In the genomic region with DNA sequence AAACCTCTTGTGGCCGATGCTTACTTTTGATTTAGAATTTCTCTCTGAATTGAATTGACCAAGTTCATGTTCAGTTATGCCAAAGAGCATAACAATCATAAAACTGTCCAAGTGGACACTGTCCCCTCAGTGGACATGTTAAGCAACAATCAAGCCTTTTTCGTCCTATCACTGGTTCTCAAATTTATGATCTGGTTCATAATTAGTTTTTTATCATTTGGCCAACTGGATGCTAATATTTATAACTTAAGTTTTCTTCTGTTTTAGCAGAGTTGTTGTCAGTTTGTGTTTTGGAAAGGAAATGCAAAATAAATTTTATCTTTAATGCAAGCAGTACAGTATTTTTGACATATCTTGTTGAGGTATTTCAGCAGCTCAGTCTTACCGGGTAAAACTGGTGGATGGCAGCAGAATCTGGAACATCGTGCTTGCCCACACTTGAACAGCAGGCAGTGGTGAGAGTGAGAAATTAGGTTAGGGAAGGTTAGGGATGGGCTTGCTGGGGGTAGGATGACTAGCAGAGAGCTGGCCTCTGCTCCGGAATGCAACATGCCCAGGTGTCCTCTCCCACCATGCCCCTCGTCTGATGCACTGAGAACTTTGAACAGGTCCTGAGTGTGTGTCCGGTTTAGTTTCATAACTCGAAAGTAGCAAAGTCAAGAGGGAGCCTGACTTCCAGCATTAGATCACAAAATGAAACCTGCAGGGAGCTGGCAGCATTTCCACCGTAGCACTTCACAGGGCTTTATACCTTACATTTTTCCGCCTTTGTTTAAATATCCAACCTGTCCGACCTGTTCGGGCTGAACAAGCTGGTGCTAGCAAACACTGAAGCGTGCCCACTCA, we compare ENCODE assay signal across 1 cellular context.
TF ChIP-seq lines count a peak whose summit lies in the region.

No MANE protein-coding gene starts in this region.

TF ChIP-seq in K562, 482 proteins besides CTCF, POLR2A, EP300 and RAD21 (continued from another document and continues in another):
- TF ChIP-seq, protein P1, sequence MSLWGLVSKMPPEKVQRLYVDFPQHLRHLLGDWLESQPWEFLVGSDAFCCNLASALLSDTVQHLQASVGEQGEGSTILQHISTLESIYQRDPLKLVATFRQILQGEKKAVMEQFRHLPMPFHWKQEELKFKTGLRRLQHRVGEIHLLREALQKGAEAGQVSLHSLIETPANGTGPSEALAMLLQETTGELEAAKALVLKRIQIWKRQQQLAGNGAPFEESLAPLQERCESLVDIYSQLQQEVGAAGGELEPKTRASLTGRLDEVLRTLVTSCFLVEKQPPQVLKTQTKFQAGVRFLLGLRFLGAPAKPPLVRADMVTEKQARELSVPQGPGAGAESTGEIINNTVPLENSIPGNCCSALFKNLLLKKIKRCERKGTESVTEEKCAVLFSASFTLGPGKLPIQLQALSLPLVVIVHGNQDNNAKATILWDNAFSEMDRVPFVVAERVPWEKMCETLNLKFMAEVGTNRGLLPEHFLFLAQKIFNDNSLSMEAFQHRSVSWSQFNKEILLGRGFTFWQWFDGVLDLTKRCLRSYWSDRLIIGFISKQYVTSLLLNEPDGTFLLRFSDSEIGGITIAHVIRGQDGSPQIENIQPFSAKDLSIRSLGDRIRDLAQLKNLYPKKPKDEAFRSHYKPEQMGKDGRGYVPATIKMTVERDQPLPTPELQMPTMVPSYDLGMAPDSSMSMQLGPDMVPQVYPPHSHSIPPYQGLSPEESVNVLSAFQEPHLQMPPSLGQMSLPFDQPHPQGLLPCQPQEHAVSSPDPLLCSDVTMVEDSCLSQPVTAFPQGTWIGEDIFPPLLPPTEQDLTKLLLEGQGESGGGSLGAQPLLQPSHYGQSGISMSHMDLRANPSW (CRISPR knock-in tag; IDR thresholded peaks at IDR 0.05), result no peak
- TF ChIP-seq U2AF1 (optimal IDR thresholded peaks at IDR 0.05; ENCODE audit: low read depth, low read length) (no peak), POLR3G (IDR thresholded peaks at IDR 0.05; ENCODE audit: extremely low read depth, insufficient read length, insufficient replicate concordance) (no peak), JUND (IDR thresholded peaks at IDR 0.05; ENCODE audit: borderline replicate concordance, low read depth, low read length) (no peak), JUND (tag; IDR thresholded peaks at IDR 0.05; ENCODE audit: borderline replicate concordance, low read depth, low read length) (no peak; the same call in 2 of the 3 replicates), RBM34 (IDR thresholded peaks at IDR 0.05; ENCODE audit: borderline replicate concordance, insufficient read depth, low read length) (no peak), GATA2 (CRISPR knock-in tag; IDR thresholded peaks at IDR 0.05) (no peak), CBX5 (IDR thresholded peaks at IDR 0.05; ENCODE audit: borderline replicate concordance, low read depth) (no peak), PML (IDR thresholded peaks at IDR 0.05; ENCODE audit: low read length) (no peak), HMGN3 (IDR thresholded peaks at IDR 0.05; ENCODE audit: borderline replicate concordance, extremely low read depth, insufficient read length, low read depth, low read length) (no peak), ZNF184 (CRISPR knock-in tag; IDR thresholded peaks at IDR 0.05) (no peak), SMAD1 (IDR thresholded peaks at IDR 0.05; ENCODE audit: low read depth, low read length, partially characterized antibody) (peak; percentile 22), ZNF311 (CRISPR knock-in tag; IDR thresholded peaks at IDR 0.05) (no peak), JUNB (CRISPR knock-in tag; conservative IDR thresholded peaks at IDR 0.05) (no peak), CEBPB (tag; IDR thresholded peaks at IDR 0.05) (peak; percentile 54; the same call in 1 of the 2 replicates)
- TF ChIP-seq, protein P2, sequence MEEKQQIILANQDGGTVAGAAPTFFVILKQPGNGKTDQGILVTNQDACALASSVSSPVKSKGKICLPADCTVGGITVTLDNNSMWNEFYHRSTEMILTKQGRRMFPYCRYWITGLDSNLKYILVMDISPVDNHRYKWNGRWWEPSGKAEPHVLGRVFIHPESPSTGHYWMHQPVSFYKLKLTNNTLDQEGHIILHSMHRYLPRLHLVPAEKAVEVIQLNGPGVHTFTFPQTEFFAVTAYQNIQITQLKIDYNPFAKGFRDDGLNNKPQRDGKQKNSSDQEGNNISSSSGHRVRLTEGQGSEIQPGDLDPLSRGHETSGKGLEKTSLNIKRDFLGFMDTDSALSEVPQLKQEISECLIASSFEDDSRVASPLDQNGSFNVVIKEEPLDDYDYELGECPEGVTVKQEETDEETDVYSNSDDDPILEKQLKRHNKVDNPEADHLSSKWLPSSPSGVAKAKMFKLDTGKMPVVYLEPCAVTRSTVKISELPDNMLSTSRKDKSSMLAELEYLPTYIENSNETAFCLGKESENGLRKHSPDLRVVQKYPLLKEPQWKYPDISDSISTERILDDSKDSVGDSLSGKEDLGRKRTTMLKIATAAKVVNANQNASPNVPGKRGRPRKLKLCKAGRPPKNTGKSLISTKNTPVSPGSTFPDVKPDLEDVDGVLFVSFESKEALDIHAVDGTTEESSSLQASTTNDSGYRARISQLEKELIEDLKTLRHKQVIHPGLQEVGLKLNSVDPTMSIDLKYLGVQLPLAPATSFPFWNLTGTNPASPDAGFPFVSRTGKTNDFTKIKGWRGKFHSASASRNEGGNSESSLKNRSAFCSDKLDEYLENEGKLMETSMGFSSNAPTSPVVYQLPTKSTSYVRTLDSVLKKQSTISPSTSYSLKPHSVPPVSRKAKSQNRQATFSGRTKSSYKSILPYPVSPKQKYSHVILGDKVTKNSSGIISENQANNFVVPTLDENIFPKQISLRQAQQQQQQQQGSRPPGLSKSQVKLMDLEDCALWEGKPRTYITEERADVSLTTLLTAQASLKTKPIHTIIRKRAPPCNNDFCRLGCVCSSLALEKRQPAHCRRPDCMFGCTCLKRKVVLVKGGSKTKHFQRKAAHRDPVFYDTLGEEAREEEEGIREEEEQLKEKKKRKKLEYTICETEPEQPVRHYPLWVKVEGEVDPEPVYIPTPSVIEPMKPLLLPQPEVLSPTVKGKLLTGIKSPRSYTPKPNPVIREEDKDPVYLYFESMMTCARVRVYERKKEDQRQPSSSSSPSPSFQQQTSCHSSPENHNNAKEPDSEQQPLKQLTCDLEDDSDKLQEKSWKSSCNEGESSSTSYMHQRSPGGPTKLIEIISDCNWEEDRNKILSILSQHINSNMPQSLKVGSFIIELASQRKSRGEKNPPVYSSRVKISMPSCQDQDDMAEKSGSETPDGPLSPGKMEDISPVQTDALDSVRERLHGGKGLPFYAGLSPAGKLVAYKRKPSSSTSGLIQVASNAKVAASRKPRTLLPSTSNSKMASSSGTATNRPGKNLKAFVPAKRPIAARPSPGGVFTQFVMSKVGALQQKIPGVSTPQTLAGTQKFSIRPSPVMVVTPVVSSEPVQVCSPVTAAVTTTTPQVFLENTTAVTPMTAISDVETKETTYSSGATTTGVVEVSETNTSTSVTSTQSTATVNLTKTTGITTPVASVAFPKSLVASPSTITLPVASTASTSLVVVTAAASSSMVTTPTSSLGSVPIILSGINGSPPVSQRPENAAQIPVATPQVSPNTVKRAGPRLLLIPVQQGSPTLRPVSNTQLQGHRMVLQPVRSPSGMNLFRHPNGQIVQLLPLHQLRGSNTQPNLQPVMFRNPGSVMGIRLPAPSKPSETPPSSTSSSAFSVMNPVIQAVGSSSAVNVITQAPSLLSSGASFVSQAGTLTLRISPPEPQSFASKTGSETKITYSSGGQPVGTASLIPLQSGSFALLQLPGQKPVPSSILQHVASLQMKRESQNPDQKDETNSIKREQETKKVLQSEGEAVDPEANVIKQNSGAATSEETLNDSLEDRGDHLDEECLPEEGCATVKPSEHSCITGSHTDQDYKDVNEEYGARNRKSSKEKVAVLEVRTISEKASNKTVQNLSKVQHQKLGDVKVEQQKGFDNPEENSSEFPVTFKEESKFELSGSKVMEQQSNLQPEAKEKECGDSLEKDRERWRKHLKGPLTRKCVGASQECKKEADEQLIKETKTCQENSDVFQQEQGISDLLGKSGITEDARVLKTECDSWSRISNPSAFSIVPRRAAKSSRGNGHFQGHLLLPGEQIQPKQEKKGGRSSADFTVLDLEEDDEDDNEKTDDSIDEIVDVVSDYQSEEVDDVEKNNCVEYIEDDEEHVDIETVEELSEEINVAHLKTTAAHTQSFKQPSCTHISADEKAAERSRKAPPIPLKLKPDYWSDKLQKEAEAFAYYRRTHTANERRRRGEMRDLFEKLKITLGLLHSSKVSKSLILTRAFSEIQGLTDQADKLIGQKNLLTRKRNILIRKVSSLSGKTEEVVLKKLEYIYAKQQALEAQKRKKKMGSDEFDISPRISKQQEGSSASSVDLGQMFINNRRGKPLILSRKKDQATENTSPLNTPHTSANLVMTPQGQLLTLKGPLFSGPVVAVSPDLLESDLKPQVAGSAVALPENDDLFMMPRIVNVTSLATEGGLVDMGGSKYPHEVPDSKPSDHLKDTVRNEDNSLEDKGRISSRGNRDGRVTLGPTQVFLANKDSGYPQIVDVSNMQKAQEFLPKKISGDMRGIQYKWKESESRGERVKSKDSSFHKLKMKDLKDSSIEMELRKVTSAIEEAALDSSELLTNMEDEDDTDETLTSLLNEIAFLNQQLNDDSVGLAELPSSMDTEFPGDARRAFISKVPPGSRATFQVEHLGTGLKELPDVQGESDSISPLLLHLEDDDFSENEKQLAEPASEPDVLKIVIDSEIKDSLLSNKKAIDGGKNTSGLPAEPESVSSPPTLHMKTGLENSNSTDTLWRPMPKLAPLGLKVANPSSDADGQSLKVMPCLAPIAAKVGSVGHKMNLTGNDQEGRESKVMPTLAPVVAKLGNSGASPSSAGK (IDR thresholded peaks at IDR 0.05), result peak; percentile 62
- TF ChIP-seq, protein P3, sequence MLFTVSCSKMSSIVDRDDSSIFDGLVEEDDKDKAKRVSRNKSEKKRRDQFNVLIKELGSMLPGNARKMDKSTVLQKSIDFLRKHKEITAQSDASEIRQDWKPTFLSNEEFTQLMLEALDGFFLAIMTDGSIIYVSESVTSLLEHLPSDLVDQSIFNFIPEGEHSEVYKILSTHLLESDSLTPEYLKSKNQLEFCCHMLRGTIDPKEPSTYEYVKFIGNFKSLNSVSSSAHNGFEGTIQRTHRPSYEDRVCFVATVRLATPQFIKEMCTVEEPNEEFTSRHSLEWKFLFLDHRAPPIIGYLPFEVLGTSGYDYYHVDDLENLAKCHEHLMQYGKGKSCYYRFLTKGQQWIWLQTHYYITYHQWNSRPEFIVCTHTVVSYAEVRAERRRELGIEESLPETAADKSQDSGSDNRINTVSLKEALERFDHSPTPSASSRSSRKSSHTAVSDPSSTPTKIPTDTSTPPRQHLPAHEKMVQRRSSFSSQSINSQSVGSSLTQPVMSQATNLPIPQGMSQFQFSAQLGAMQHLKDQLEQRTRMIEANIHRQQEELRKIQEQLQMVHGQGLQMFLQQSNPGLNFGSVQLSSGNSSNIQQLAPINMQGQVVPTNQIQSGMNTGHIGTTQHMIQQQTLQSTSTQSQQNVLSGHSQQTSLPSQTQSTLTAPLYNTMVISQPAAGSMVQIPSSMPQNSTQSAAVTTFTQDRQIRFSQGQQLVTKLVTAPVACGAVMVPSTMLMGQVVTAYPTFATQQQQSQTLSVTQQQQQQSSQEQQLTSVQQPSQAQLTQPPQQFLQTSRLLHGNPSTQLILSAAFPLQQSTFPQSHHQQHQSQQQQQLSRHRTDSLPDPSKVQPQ (CRISPR knock-in tag; IDR thresholded peaks at IDR 0.05; ENCODE audit: borderline replicate concordance), result no peak
- TF ChIP-seq, protein P4, sequence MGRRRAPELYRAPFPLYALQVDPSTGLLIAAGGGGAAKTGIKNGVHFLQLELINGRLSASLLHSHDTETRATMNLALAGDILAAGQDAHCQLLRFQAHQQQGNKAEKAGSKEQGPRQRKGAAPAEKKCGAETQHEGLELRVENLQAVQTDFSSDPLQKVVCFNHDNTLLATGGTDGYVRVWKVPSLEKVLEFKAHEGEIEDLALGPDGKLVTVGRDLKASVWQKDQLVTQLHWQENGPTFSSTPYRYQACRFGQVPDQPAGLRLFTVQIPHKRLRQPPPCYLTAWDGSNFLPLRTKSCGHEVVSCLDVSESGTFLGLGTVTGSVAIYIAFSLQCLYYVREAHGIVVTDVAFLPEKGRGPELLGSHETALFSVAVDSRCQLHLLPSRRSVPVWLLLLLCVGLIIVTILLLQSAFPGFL (CRISPR knock-in tag; IDR thresholded peaks at IDR 0.05), result no peak
